In genomic region chr20:3171391-3172125, GRCh38 we compare ENCODE assay signal across 13 cellular contexts. TPM values are rescaled to one million over a fixed set of nuclear protein-coding genes. Genes with fewer than 3 reads are reported as not detected.
DNase-seq lines count a peak whose midpoint lies in the region; ATAC-seq lines count a peak whose summit lies in the region.
"Had no signal": no experiment of that assay in that cellular context is flagged by ENCODE, and none has a peak within 500 bp of the region (broad histone marks: within the 10 kb centered on the region; RNA-seq: fewer than 3 reads in every experiment).

No MANE protein-coding gene starts in this region.

- H3K9ac ChIP-seq in iPS-15b (ENCODE audit: low read depth, low read length): no peak overlapping the region
- H3K9ac ChIP-seq: parathyroid adenoma had no signal

- peaks cover 99% of the 10 kb centered on the region for H3K27me3 Mint-ChIP-seq in activated naive CD4-positive, alpha-beta T cell treated with anti-CD3 and anti-CD28 coated beads, Interleukin-2, amount 10 ng/mL, durations not matched to agents 7 days and 5 days
- H3K27me3 Mint-ChIP-seq in activated CD8-positive, alpha-beta T cell treated with anti-CD3 and anti-CD28 coated beads, Interleukin-2, amount 10 ng/mL, durations not matched to agents 7 days and 5 days (ENCODE audit: low read depth): peaks cover 53% of the 10 kb centered on the region
- peaks cover 81% of the 10 kb centered on the region for H3K27me3 Mint-ChIP-seq in stimulated activated memory B cell treated with anti-CD40 and anti-IgM and Interleukin-4, amounts not matched to agents 10 μg/mL and 1 μg/mL and 100 μg/mL, for 72 hours

- H3K9me3 Mint-ChIP-seq in activated naive CD4-positive, alpha-beta T cell treated with anti-CD3 and anti-CD28 coated beads, Interleukin-2, amount 10 ng/mL, durations not matched to agents 7 days and 5 days: no peaks in the 10 kb centered on the region
- H3K9me3 Mint-ChIP-seq in activated CD8-positive, alpha-beta T cell treated with anti-CD3 and anti-CD28 coated beads, Interleukin-2, amount 10 ng/mL, durations not matched to agents 7 days and 5 days (ENCODE audit: insufficient read depth): no peaks in the 10 kb centered on the region
- H3K9me3 Mint-ChIP-seq in stimulated activated memory B cell treated with anti-CD40 and anti-IgM and Interleukin-4, amounts not matched to agents 10 μg/mL and 1 μg/mL and 100 μg/mL, for 72 hours: no peaks in the 10 kb centered on the region

- CTCF ChIA-PET in activated naive CD4-positive, alpha-beta T cell treated with anti-CD3 and anti-CD28 coated beads, Interleukin-2, amount 10 ng/mL, durations not matched to agents 7 days and 5 days (lab: Charles Lee): interaction anchor here (0.7 to 1.4 kb wide), 2 partner anchors 9 to 53 kb away, joined by 3 to 5 read pairs; no protein-coding TSS in a partner anchor
- CTCF ChIA-PET in activated CD8-positive, alpha-beta T cell treated with anti-CD3 and anti-CD28 coated beads, Interleukin-2, amount 10 ng/mL, durations not matched to agents 7 days and 5 days (lab: Charles Lee): interaction anchor here (1.0 to 2.5 kb wide), 3 partner anchors 9 to 26 kb away, joined by 3 to 10 read pairs (median 3); no protein-coding TSS in a partner anchor

- ATAC-seq in activated CD8-positive, alpha-beta T cell treated with anti-CD3 and anti-CD28 coated beads, Interleukin-2, amount 10 ng/mL, durations not matched to agents 7 days and 5 days: no peak
- no peak for ATAC-seq in stimulated activated memory B cell treated with anti-CD40 and anti-IgM and Interleukin-4, amounts not matched to agents 10 μg/mL and 1 μg/mL and 100 μg/mL, for 72 hours
- ATAC-seq in left lobe of liver (no peak), GM18520 (IDR thresholded peaks at IDR 0.05; ENCODE audit: unreplicated experiment) (no peak)

- H3K4me1 Mint-ChIP-seq in activated naive CD4-positive, alpha-beta T cell treated with anti-CD3 and anti-CD28 coated beads, Interleukin-2, amount 10 ng/mL, durations not matched to agents 7 days and 5 days: peaks cover 24% of the 10 kb centered on the region
- peaks cover 15% of the 10 kb centered on the region for H3K4me1 Mint-ChIP-seq in activated CD8-positive, alpha-beta T cell treated with anti-CD3 and anti-CD28 coated beads, Interleukin-2, amount 10 ng/mL, durations not matched to agents 7 days and 5 days (ENCODE audit: low read depth)
- peaks cover 30% of the 10 kb centered on the region for H3K4me1 Mint-ChIP-seq in stimulated activated memory B cell treated with anti-CD40 and anti-IgM and Interleukin-4, amounts not matched to agents 10 μg/mL and 1 μg/mL and 100 μg/mL, for 72 hours

- H3K27ac Mint-ChIP-seq in activated naive CD4-positive, alpha-beta T cell treated with anti-CD3 and anti-CD28 coated beads, Interleukin-2, amount 10 ng/mL, durations not matched to agents 7 days and 5 days: no peak overlapping the region
- H3K27ac Mint-ChIP-seq in activated CD8-positive, alpha-beta T cell treated with anti-CD3 and anti-CD28 coated beads, Interleukin-2, amount 10 ng/mL, durations not matched to agents 7 days and 5 days: peak overlapping the region; percentile 34
- H3K27ac Mint-ChIP-seq in stimulated activated memory B cell treated with anti-CD40 and anti-IgM and Interleukin-4, amounts not matched to agents 10 μg/mL and 1 μg/mL and 100 μg/mL, for 72 hours: no peak overlapping the region

- no peaks in the 10 kb centered on the region for H3K9me3 ChIP-seq in iPS-15b (ENCODE audit: control insufficient read depth, insufficient read depth, low read length)

- peaks cover 9% of the 10 kb centered on the region for H3K27me3 ChIP-seq in iPS-15b (ENCODE audit: control insufficient read depth, insufficient read depth, low read length)

- no peaks in the 10 kb centered on the region for H3K36me3 ChIP-seq in iPS-15b (ENCODE audit: control insufficient read depth, insufficient read depth, low read length)

- DNase-seq in activated naive CD4-positive, alpha-beta T cell treated with anti-CD3 and anti-CD28 coated beads, Interleukin-2, amount 10 ng/mL, durations not matched to agents 7 days and 5 days: no peak
- DNase-seq in activated naive CD4-positive, alpha-beta T cell (lab: John Stamatoyannopoulos, UW): no peak
- no peak for DNase-seq in activated CD8-positive, alpha-beta T cell treated with anti-CD3 and anti-CD28 coated beads, Interleukin-2, amount 10 ng/mL, durations not matched to agents 7 days and 5 days
- no peak for DNase-seq in stimulated activated naive CD4-positive, alpha-beta T cell treated with Interleukin-2 at 50 U/mL for 16 hours (lab: John Stamatoyannopoulos, UW)
- no peak for DNase-seq in left lobe of liver (ENCODE audit: low spot score)
- DNase-seq: DMS153, HCEC 1CT, Kasumi-1, NCI-H1417 treated with DMSO at 0.1 percent for 48 hours had no signal

- H3K4me3 ChIP-seq in iPS-15b (ENCODE audit: low read depth, low read length): peak overlapping the region; percentile 4

- H3K4me1 ChIP-seq in iPS-15b (ENCODE audit: control insufficient read depth, insufficient read depth, low read length): peaks cover 27% of the 10 kb centered on the region

- POLR2A ChIA-PET in activated CD8-positive, alpha-beta T cell treated with anti-CD3 and anti-CD28 coated beads, Interleukin-2, amount 10 ng/mL, durations not matched to agents 7 days and 5 days (lab: Charles Lee): interaction anchor here (0.6 to 2.0 kb wide), 3 partner anchors 10 to 18 kb away, joined by 3 to 11 read pairs (median 5); no protein-coding TSS in a partner anchor

- H3K36me3 Mint-ChIP-seq in activated naive CD4-positive, alpha-beta T cell treated with anti-CD3 and anti-CD28 coated beads, Interleukin-2, amount 10 ng/mL, durations not matched to agents 7 days and 5 days: peaks cover 1% of the 10 kb centered on the region
- H3K36me3 Mint-ChIP-seq in activated CD8-positive, alpha-beta T cell treated with anti-CD3 and anti-CD28 coated beads, Interleukin-2, amount 10 ng/mL, durations not matched to agents 7 days and 5 days (ENCODE audit: low read depth): no peaks in the 10 kb centered on the region
- H3K36me3 Mint-ChIP-seq in stimulated activated memory B cell treated with anti-CD40 and anti-IgM and Interleukin-4, amounts not matched to agents 10 μg/mL and 1 μg/mL and 100 μg/mL, for 72 hours: no peaks in the 10 kb centered on the region

- peak overlapping the region; percentile 40 for H3K4me3 Mint-ChIP-seq in activated naive CD4-positive, alpha-beta T cell treated with anti-CD3 and anti-CD28 coated beads, Interleukin-2, amount 10 ng/mL, durations not matched to agents 7 days and 5 days
- H3K4me3 Mint-ChIP-seq in activated CD8-positive, alpha-beta T cell treated with anti-CD3 and anti-CD28 coated beads, Interleukin-2, amount 10 ng/mL, durations not matched to agents 7 days and 5 days: no peak overlapping the region
- peak overlapping the region; percentile 6 for H3K4me3 Mint-ChIP-seq in stimulated activated memory B cell treated with anti-CD40 and anti-IgM and Interleukin-4, amounts not matched to agents 10 μg/mL and 1 μg/mL and 100 μg/mL, for 72 hours

RNA-seq across cellular contexts. Expression of gene LZTS3, which starts 1.8 kb away (rescaled TPM):
- total RNA-seq in activated CD8-positive, alpha-beta T cell treated with anti-CD3 and anti-CD28 coated beads, Interleukin-2, amount 10 ng/mL, durations not matched to agents 7 days and 5 days: under 1 TPM; 0.42 to 0.53 TPM
- 5.7 TPM for total RNA-seq in left lobe of liver

RNA-seq across cellular contexts. Expression of gene FASTKD5, which starts 11.9 kb away (rescaled TPM):
- total RNA-seq in activated CD8-positive, alpha-beta T cell treated with anti-CD3 and anti-CD28 coated beads, Interleukin-2, amount 10 ng/mL, durations not matched to agents 7 days and 5 days: 10 to 100 TPM; 19.6 to 20.2 TPM
- 9.3 TPM for total RNA-seq in left lobe of liver

RNA-seq across cellular contexts. Expression of gene UBOX5, which starts 11.9 kb away (rescaled TPM):
- total RNA-seq in activated CD8-positive, alpha-beta T cell treated with anti-CD3 and anti-CD28 coated beads, Interleukin-2, amount 10 ng/mL, durations not matched to agents 7 days and 5 days: 1 to 10 TPM; 7.0 to 7.4 TPM
- 2.7 TPM for total RNA-seq in left lobe of liver

RNA-seq across cellular contexts. Expression of gene DDRGK1, which starts 32.9 kb away (rescaled TPM):
- total RNA-seq in activated CD8-positive, alpha-beta T cell treated with anti-CD3 and anti-CD28 coated beads, Interleukin-2, amount 10 ng/mL, durations not matched to agents 7 days and 5 days: 10 to 100 TPM; 49.0 to 54.4 TPM
- total RNA-seq in left lobe of liver: 71.0 TPM

RNA-seq across cellular contexts. Expression of gene ITPA, which starts 37.7 kb away (rescaled TPM):
- total RNA-seq in activated CD8-positive, alpha-beta T cell treated with anti-CD3 and anti-CD28 coated beads, Interleukin-2, amount 10 ng/mL, durations not matched to agents 7 days and 5 days: 10 to 100 TPM; 53.2 to 60.7 TPM
- total RNA-seq in left lobe of liver: 25.3 TPM
